In genomic region chr20:23459431-23460112, GRCh38 we compare ENCODE assay signal across 19 cellular contexts.
"Had no signal": no experiment of that assay in that cellular context is flagged by ENCODE, and none has a peak within 500 bp of the region (broad histone marks: within the 10 kb centered on the region; RNA-seq: fewer than 3 reads in every experiment).

No MANE protein-coding gene starts in this region.

- H3K27me3 Mint-ChIP-seq: stimulated activated naive B cell treated with anti-CD40 and anti-IgM and Interleukin-4, amounts not matched to agents 10 μg/mL and 1 μg/mL and 100 μg/mL, for 72 hours had no signal

- DNase-seq: activated CD4-positive, alpha-beta memory T cell treated with anti-CD3 and anti-CD28 coated beads, Interleukin-2, amount 10 ng/mL, durations not matched to agents 7 days and 5 days; activated CD4-positive, alpha-beta T cell treated with anti-CD3 and anti-CD28 coated beads for 4 hours; activated naive CD4-positive, alpha-beta T cell treated with Interleukin-2 at 50 U/mL for 16 hours; activated naive CD8-positive, alpha-beta T cell treated with anti-CD3 and anti-CD28 coated beads, Interleukin-2, amount 10 ng/mL, durations not matched to agents 7 days and 5 days; activated T-cell treated with anti-CD3 and anti-CD28 coated beads, Interleukin-2, amount 50 U/mL, for 24 hours; amygdala; caudate nucleus; endodermal cell; head of caudate nucleus; left ventricle myocardium inferior; mucosa of descending colon; naive thymus-derived CD4-positive, alpha-beta T cell; ovary; right lobe of liver; stimulated activated CD4-positive, alpha-beta T cell treated with anti-CD3 and anti-CD28 coated beads, Interleukin-4, amount 100 ng/mL, for 4 hours; stimulated activated naive B cell treated with anti-CD40 and anti-IgM and Interleukin-4, amounts not matched to agents 10 μg/mL and 1 μg/mL and 100 μg/mL, for 72 hours; substantia nigra had no signal

- H3K4me1 Mint-ChIP-seq: memory B cell had no signal

- H3K9me3 Mint-ChIP-seq: activated CD4-positive, alpha-beta memory T cell treated with anti-CD3 and anti-CD28 coated beads, Interleukin-2, amount 10 ng/mL, durations not matched to agents 7 days and 5 days; activated T-cell treated with anti-CD3 and anti-CD28 coated beads, Interleukin-2, amount 50 U/mL, for 24 hours; activated T-helper 2 cell treated with anti-CD3 and anti-CD28 coated beads, Interferon-gamma antibody, Interleukin-2, Interleukin-4, amounts not matched to agents 10 μg/mL and 5 μg/mL and 100 μg/mL, durations not matched to agents 14 hours and 24 hours and 36 hours had no signal

- H3K4me3 Mint-ChIP-seq: activated CD4-positive, alpha-beta memory T cell treated with anti-CD3 and anti-CD28 coated beads, Interleukin-2, amount 10 ng/mL, durations not matched to agents 7 days and 5 days; activated naive CD8-positive, alpha-beta T cell treated with anti-CD3 and anti-CD28 coated beads, Interleukin-2, amount 10 ng/mL, durations not matched to agents 7 days and 5 days; activated T-cell treated with anti-CD3 and anti-CD28 coated beads, Interleukin-2, amount 50 U/mL, for 24 hours; endodermal cell; memory B cell; naive thymus-derived CD4-positive, alpha-beta T cell; stimulated activated naive B cell treated with anti-CD40 and anti-IgM and Interleukin-4, amounts not matched to agents 10 μg/mL and 1 μg/mL and 100 μg/mL, for 72 hours had no signal

- H3K36me3 Mint-ChIP-seq: activated naive CD8-positive, alpha-beta T cell treated with anti-CD3 and anti-CD28 coated beads, Interleukin-2, amount 10 ng/mL, durations not matched to agents 7 days and 5 days; naive thymus-derived CD4-positive, alpha-beta T cell; stimulated activated naive B cell treated with anti-CD40 and anti-IgM and Interleukin-4, amounts not matched to agents 10 μg/mL and 1 μg/mL and 100 μg/mL, for 72 hours had no signal

- H3K27ac Mint-ChIP-seq: activated CD4-positive, alpha-beta memory T cell treated with anti-CD3 and anti-CD28 coated beads, Interleukin-2, amount 10 ng/mL, durations not matched to agents 7 days and 5 days; activated naive CD8-positive, alpha-beta T cell treated with anti-CD3 and anti-CD28 coated beads, Interleukin-2, amount 10 ng/mL, durations not matched to agents 7 days and 5 days; activated T-cell treated with anti-CD3 and anti-CD28 coated beads, Interleukin-2, amount 50 U/mL, for 24 hours; activated T-helper 2 cell treated with anti-CD3 and anti-CD28 coated beads, Interferon-gamma antibody, Interleukin-2, Interleukin-4, amounts not matched to agents 10 μg/mL and 5 μg/mL and 100 μg/mL, durations not matched to agents 14 hours and 24 hours and 36 hours; endodermal cell; memory B cell; naive thymus-derived CD4-positive, alpha-beta T cell; stimulated activated naive B cell treated with anti-CD40 and anti-IgM and Interleukin-4, amounts not matched to agents 10 μg/mL and 1 μg/mL and 100 μg/mL, for 72 hours had no signal

- ATAC-seq: mucosa of descending colon; naive thymus-derived CD4-positive, alpha-beta T cell; stimulated activated naive B cell treated with anti-CD40 and anti-IgM and Interleukin-4, amounts not matched to agents 10 μg/mL and 1 μg/mL and 100 μg/mL, for 72 hours had no signal
